16 cellular contexts compared by ENCODE assay signal in the genomic region with DNA sequence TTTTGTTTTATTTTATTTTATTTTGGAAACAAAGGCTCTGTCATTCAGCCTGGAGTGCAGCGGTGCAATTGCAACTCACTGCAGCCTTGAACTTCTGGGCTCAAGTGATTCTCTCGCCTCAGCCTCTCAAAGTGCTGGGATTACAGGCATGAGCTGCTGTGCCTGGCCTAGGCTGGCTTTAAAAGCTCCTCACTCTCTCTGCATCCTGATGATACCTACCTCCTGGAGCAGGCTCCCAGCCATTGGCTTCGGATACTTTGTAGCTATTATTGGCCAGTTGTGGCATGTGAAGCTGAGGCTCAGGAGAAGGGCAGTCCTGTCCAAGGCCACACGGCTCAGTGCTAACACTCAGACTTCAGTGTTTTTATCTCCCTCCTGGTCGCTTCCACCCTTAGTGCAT.
DNase-seq lines count a peak whose midpoint lies in the region; FAIRE-seq and TF ChIP-seq lines count a peak whose summit lies in the region.
"Had no signal": no experiment of that assay in that cellular context is flagged by ENCODE, and none has a peak within 500 bp of the region (broad histone marks: within the 10 kb centered on the region; RNA-seq: fewer than 3 reads in every experiment).

No MANE protein-coding gene starts in this region.

- peaks cover 24% of the 10 kb centered on the region for H3K79me2 ChIP-seq in parathyroid adenoma

- H3K4me2 ChIP-seq in parathyroid adenoma (ENCODE audit: low read length), result no peak overlapping the region
- H3K4me2 ChIP-seq: BLaER1 had no signal

- H3K27ac Mint-ChIP-seq in activated T-helper 1 cell treated with anti-CD3 and anti-CD28 coated beads, Interleukin-12 subunit alpha, Interleukin-12 subunit beta, Interleukin-2, Interleukin-4 antibody, amounts not matched to agents 30 ng/mL and 10 ng/mL and 1 ng/mL, durations not matched to agents 14 hours and 24 hours and 36 hours, result no peak overlapping the region
- H3K27ac Mint-ChIP-seq: CD14-positive monocyte had no signal

- H2AFZ ChIP-seq in parathyroid adenoma, result no peak overlapping the region

- no peak overlapping the region for H3K9ac ChIP-seq in parathyroid adenoma
- H3K9ac ChIP-seq: BLaER1 had no signal

- in situ Hi-C loops in brain microvascular endothelial cell (cut with HindIII; ENCODE audit: low pct_ligation_motif_present, low sequenced_read_pairs), result no loop called here

- H3K4me1 ChIP-seq in parathyroid adenoma, result peaks cover 23% of the 10 kb centered on the region

- DNase-seq in DMS53 (lab: John Stamatoyannopoulos, UW) (peak; percentile 15), DMS53 treated with DMSO at 0.1 percent for 48 hours (lab: John Stamatoyannopoulos, UW; ENCODE audit: unreplicated experiment) (no peak), HTR-8/SVneo (ENCODE audit: insufficient read length, low spot score) (no peak), brain microvascular endothelial cell (no peak), NCI-H524 treated with DMSO at 0.1 percent for 48 hours (lab: John Stamatoyannopoulos, UW) (no peak)
- DNase-seq in activated T-helper 1 cell treated with anti-CD3 and anti-CD28 coated beads, Interleukin-12 subunit alpha, Interleukin-12 subunit beta, Interleukin-2, Interleukin-4 antibody, amounts not matched to agents 30 ng/mL and 10 ng/mL and 1 ng/mL, durations not matched to agents 14 hours and 24 hours and 36 hours (ENCODE audit: low spot score), result no peak
- DNase-seq: 8988T; CD4-positive, alpha-beta memory T cell; DMS79; GF-D8; GOT3; H7 had no signal

- no peaks in the 10 kb centered on the region for H3K9me3 ChIP-seq in parathyroid adenoma (ENCODE audit: control insufficient read depth, low read length)
- H3K9me3 ChIP-seq: BLaER1 had no signal

- no peaks in the 10 kb centered on the region for H3K27me3 ChIP-seq in brain microvascular endothelial cell (replicated peaks)
- no peaks in the 10 kb centered on the region for H3K27me3 ChIP-seq in parathyroid adenoma (ENCODE audit: control insufficient read depth, insufficient read depth, low read length)
- H3K27me3 ChIP-seq: BLaER1 had no signal

- H3K36me3 ChIP-seq in brain microvascular endothelial cell (replicated peaks) (no peaks in the 10 kb centered on the region), parathyroid adenoma (ENCODE audit: control insufficient read depth, insufficient read depth, low read length) (no peaks in the 10 kb centered on the region)
- H3K36me3 ChIP-seq: BLaER1 had no signal

- no peak overlapping the region for H3K4me3 Mint-ChIP-seq in activated T-helper 1 cell treated with anti-CD3 and anti-CD28 coated beads, Interleukin-12 subunit alpha, Interleukin-12 subunit beta, Interleukin-2, Interleukin-4 antibody, amounts not matched to agents 30 ng/mL and 10 ng/mL and 1 ng/mL, durations not matched to agents 14 hours and 24 hours and 36 hours
- H3K4me3 Mint-ChIP-seq: CD14-positive monocyte; CD4-positive, alpha-beta memory T cell had no signal

- TF ChIP-seq CTCF in brain microvascular endothelial cell (IDR thresholded peaks at IDR 0.05; ENCODE audit: low read depth, low read length, missing control alignments) (no peak), parathyroid adenoma (IDR thresholded peaks at IDR 0.05) (no peak)

- FAIRE-seq in HTR-8/SVneo (lab: Jason Lieb, UNC), result peak; percentile 42
- FAIRE-seq: K562 had no signal

- peak overlapping the region; percentile 58 for H3K27ac ChIP-seq in brain microvascular endothelial cell
- H3K27ac ChIP-seq in parathyroid adenoma, result peak overlapping the region; percentile 60
- H3K27ac ChIP-seq: BLaER1 had no signal

- H3K27me3 Mint-ChIP-seq in activated T-helper 1 cell treated with anti-CD3 and anti-CD28 coated beads, Interleukin-12 subunit alpha, Interleukin-12 subunit beta, Interleukin-2, Interleukin-4 antibody, amounts not matched to agents 30 ng/mL and 10 ng/mL and 1 ng/mL, durations not matched to agents 14 hours and 24 hours and 36 hours (ENCODE audit: insufficient read depth), result peaks cover 5% of the 10 kb centered on the region
- H3K27me3 Mint-ChIP-seq: CD4-positive, alpha-beta memory T cell had no signal

- no peaks in the 10 kb centered on the region for H3K36me3 Mint-ChIP-seq in activated T-helper 1 cell treated with anti-CD3 and anti-CD28 coated beads, Interleukin-12 subunit alpha, Interleukin-12 subunit beta, Interleukin-2, Interleukin-4 antibody, amounts not matched to agents 30 ng/mL and 10 ng/mL and 1 ng/mL, durations not matched to agents 14 hours and 24 hours and 36 hours (ENCODE audit: low read depth)
- H3K36me3 Mint-ChIP-seq: CD14-positive monocyte; CD4-positive, alpha-beta memory T cell had no signal

- H3K4me1 Mint-ChIP-seq in activated T-helper 1 cell treated with anti-CD3 and anti-CD28 coated beads, Interleukin-12 subunit alpha, Interleukin-12 subunit beta, Interleukin-2, Interleukin-4 antibody, amounts not matched to agents 30 ng/mL and 10 ng/mL and 1 ng/mL, durations not matched to agents 14 hours and 24 hours and 36 hours (ENCODE audit: low read depth), result no peaks in the 10 kb centered on the region

- no peaks in the 10 kb centered on the region for H3K9me3 Mint-ChIP-seq in activated T-helper 1 cell treated with anti-CD3 and anti-CD28 coated beads, Interleukin-12 subunit alpha, Interleukin-12 subunit beta, Interleukin-2, Interleukin-4 antibody, amounts not matched to agents 30 ng/mL and 10 ng/mL and 1 ng/mL, durations not matched to agents 14 hours and 24 hours and 36 hours
- H3K9me3 Mint-ChIP-seq: CD4-positive, alpha-beta memory T cell had no signal

- H3K4me3 ChIP-seq in brain microvascular endothelial cell (ENCODE audit: low read depth, low read length), result no peak overlapping the region
- no peak overlapping the region for H3K4me3 ChIP-seq in parathyroid adenoma (ENCODE audit: low read depth, low read length)
- H3K4me3 ChIP-seq: BLaER1, K562 had no signal

- intact Hi-C loops in activated T-helper 1 cell treated with anti-CD3 and anti-CD28 coated beads, Interleukin-12 subunit alpha, Interleukin-12 subunit beta, Interleukin-2, Interleukin-4 antibody, amounts not matched to agents 30 ng/mL and 10 ng/mL and 1 ng/mL, durations not matched to agents 14 hours and 24 hours and 36 hours (cut with micrococcal nuclease), result no loop called here
